1 cellular context compared by ENCODE assay signal in the genomic region with DNA sequence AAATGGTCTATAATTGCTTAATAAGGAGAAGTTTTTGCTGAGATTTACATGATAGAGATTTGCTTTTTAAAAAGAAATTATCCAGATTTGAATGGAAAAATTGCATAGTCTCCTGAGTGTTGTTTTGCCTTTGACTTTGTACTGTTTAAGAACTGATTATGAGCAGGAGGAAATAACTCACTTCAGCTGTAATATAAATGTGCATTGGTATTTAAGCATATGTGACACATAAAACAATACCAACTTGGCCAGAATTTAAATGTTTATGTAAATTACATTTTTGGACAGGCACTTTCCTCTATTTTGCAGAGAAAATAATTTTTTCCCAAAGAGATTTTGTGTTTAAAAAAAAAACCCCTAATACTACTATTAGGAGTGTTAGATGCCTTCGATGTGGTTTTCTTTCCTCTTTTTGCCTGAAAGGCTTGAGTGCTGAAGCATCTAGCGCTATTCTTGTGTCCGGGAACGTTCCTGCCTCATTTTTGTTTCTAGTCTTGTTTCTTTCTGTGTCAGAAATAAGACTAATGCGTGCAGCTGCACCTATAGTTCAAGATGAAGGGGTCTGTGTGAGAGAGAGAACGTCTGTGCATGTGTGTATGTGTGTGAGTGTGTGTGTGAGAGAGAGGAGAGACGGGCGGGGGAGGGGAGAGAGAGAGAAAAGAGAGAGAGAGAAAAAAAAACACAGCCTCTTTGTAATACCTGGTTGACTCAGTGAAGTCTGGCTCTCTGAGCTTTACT.
TF ChIP-seq lines count a peak whose summit lies in the region.

No MANE protein-coding gene starts in this region.

TF ChIP-seq in endothelial cell of umbilical vein, 7 proteins besides CTCF, POLR2A, EP300 and RAD21:
- TF ChIP-seq JUN (IDR thresholded peaks at IDR 0.05; ENCODE audit: borderline replicate concordance, insufficient read depth, insufficient read length, low read depth) (no peak), MYC (IDR thresholded peaks at IDR 0.05; ENCODE audit: low read depth, low read length) (no peak), GATA2 (IDR thresholded peaks at IDR 0.05; ENCODE audit: insufficient read depth, insufficient read length, low read depth, low read length) (no peak), EZH2 (IDR thresholded peaks at IDR 0.05; ENCODE audit: borderline replicate concordance, low read depth, low read length, severe bottlenecking) (no peak), FOS (IDR thresholded peaks at IDR 0.05; ENCODE audit: borderline replicate concordance, insufficient read depth, low read length) (no peak), POLR2AphosphoS5 (IDR thresholded peaks at IDR 0.05; ENCODE audit: insufficient read depth, low read depth, low read length) (no peak)
- TF ChIP-seq, protein P1, sequence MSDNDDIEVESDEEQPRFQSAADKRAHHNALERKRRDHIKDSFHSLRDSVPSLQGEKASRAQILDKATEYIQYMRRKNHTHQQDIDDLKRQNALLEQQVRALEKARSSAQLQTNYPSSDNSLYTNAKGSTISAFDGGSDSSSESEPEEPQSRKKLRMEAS (IDR thresholded peaks at IDR 0.05; ENCODE audit: insufficient read depth, insufficient read length), result no peak
